ENCODE assay signal across 31 cellular contexts in genomic region chr15:51973775-51974174, GRCh38.
"Had no signal": no experiment of that assay in that cellular context is flagged by ENCODE, and none has a peak within 500 bp of the region (broad histone marks: within the 10 kb centered on the region; RNA-seq: fewer than 3 reads in every experiment).

No MANE protein-coding gene starts in this region.

- ATAC-seq: activated CD4-positive, alpha-beta T cell treated with anti-CD3 and anti-CD28 coated beads for 36 hours; activated CD8-positive, alpha-beta memory T cell treated with anti-CD3 and anti-CD28 coated beads, Interleukin-2, amount 10 ng/mL, durations not matched to agents 7 days and 5 days; activated CD8-positive, alpha-beta T cell treated with anti-CD3 and anti-CD28 coated beads, Interleukin-2, amount 10 ng/mL, durations not matched to agents 7 days and 5 days; activated naive CD4-positive, alpha-beta T cell treated with anti-CD3 and anti-CD28 coated beads, Interleukin-2, amount 50 U/mL, for 72 hours; activated T-cell treated with anti-CD3 and anti-CD28 coated beads, Interleukin-2, amount 50 U/mL, for 72 hours; esophagus mucosa; foreskin keratinocyte; gastrocnemius medialis; T-helper 17 cell had no signal

- H3K36me3 ChIP-seq: ascending aorta, breast epithelium, cardiac muscle cell, colonic mucosa, gastrocnemius medialis had no signal

- FAIRE-seq: endometrium had no signal

- H3K4me1 ChIP-seq: colonic mucosa, foreskin keratinocyte had no signal

- H3K27ac ChIP-seq: ascending aorta, breast epithelium, cardiac muscle cell, colonic mucosa, foreskin keratinocyte, gastrocnemius medialis had no signal

- H3K4me3 ChIP-seq: ascending aorta, breast epithelium, cardiac muscle cell, colonic mucosa, gastrocnemius medialis had no signal

- DNase-seq: activated CD4-positive, alpha-beta memory T cell treated with anti-CD3 and anti-CD28 coated beads for 36 hours; activated CD4-positive, alpha-beta T cell treated with anti-CD3 and anti-CD28 coated beads for 36 hours; activated CD4-positive, alpha-beta T cell treated with anti-CD3 and anti-CD28 coated beads, Interleukin-2, amount 10 ng/mL, durations not matched to agents 24 days and 14 days; activated CD4-positive, CD25-positive, alpha-beta regulatory T cell; activated CD4-positive, CD25-positive, alpha-beta regulatory T cell treated with anti-CD3 and anti-CD28 coated beads, Interleukin-2, amount 50 U/mL, for 72 hours; activated CD8-positive, alpha-beta memory T cell treated with anti-CD3 and anti-CD28 coated beads, Interleukin-2, amount 10 ng/mL, durations not matched to agents 7 days and 5 days; activated CD8-positive, alpha-beta memory T cell treated with anti-CD3 and anti-CD28 coated beads, Interleukin-2, amount 50 U/mL, for 4 hours; activated CD8-positive, alpha-beta T cell treated with anti-CD3 and anti-CD28 coated beads, Interleukin-2, amount 10 ng/mL, durations not matched to agents 7 days and 5 days; activated gamma-delta T cell; activated naive CD4-positive, alpha-beta T cell; activated naive CD4-positive, alpha-beta T cell treated with anti-CD3 and anti-CD28 coated beads, Interleukin-2, amount 10 ng/mL, durations not matched to agents 7 days and 5 days; activated naive CD8-positive, alpha-beta T cell treated with anti-CD3 and anti-CD28 coated beads, Interleukin-2, amount 10 ng/mL, durations not matched to agents 7 days and 5 days; activated T-cell treated with anti-CD3 and anti-CD28 coated beads, Interleukin-2, amount 50 U/mL, for 1 hour; activated T-cell treated with anti-CD3 and anti-CD28 coated beads, Interleukin-2, amount 50 U/mL, for 72 hours; central memory CD4-positive, alpha-beta T cell; cerebellar nuclear complex; colonic mucosa; effector CD8-positive, alpha-beta T cell; foreskin keratinocyte; gastrocnemius medialis; glutamatergic neuron; T-helper 1 cell; T-helper 17 cell; T1000 had no signal

- H3K27ac Mint-ChIP-seq: activated CD4-positive, alpha-beta memory T cell treated with anti-CD3 and anti-CD28 coated beads for 36 hours; activated CD4-positive, alpha-beta T cell treated with anti-CD3 and anti-CD28 coated beads for 36 hours; activated CD4-positive, alpha-beta T cell treated with anti-CD3 and anti-CD28 coated beads, Interleukin-2, amount 10 ng/mL, durations not matched to agents 24 days and 14 days; activated CD8-positive, alpha-beta memory T cell treated with anti-CD3 and anti-CD28 coated beads, Interleukin-2, amount 10 ng/mL, durations not matched to agents 7 days and 5 days; activated CD8-positive, alpha-beta T cell treated with anti-CD3 and anti-CD28 coated beads, Interleukin-2, amount 10 ng/mL, durations not matched to agents 7 days and 5 days; activated naive CD4-positive, alpha-beta T cell treated with anti-CD3 and anti-CD28 coated beads, Interleukin-2, amount 50 U/mL, for 72 hours; activated naive CD8-positive, alpha-beta T cell treated with anti-CD3 and anti-CD28 coated beads, Interleukin-2, amount 10 ng/mL, durations not matched to agents 7 days and 5 days; activated T-cell treated with anti-CD3 and anti-CD28 coated beads, Interleukin-2, amount 50 U/mL, for 72 hours; T-helper 17 cell; T-helper 2 cell treated with Interferon-gamma antibody and Interleukin-4, amounts not matched to agents 5 μg/mL and 100 μg/mL, for 36 hours had no signal

- H3K9me3 Mint-ChIP-seq: activated CD4-positive, alpha-beta T cell treated with anti-CD3 and anti-CD28 coated beads, Interleukin-2, amount 10 ng/mL, durations not matched to agents 24 days and 14 days; activated naive CD4-positive, alpha-beta T cell treated with anti-CD3 and anti-CD28 coated beads, Interleukin-2, amount 10 ng/mL, durations not matched to agents 7 days and 5 days; activated naive CD4-positive, alpha-beta T cell treated with anti-CD3 and anti-CD28 coated beads, Interleukin-2, amount 50 U/mL, for 72 hours; activated naive CD8-positive, alpha-beta T cell treated with anti-CD3 and anti-CD28 coated beads, Interleukin-2, amount 10 ng/mL, durations not matched to agents 7 days and 5 days; activated T-cell treated with anti-CD3 and anti-CD28 coated beads, Interleukin-2, amount 50 U/mL, for 72 hours; T-helper 2 cell treated with Interferon-gamma antibody and Interleukin-4, amounts not matched to agents 5 μg/mL and 100 μg/mL, for 36 hours had no signal

- H3K9me3 ChIP-seq: ascending aorta, breast epithelium, colonic mucosa, gastrocnemius medialis had no signal

- H3K4me3 Mint-ChIP-seq: activated CD4-positive, alpha-beta memory T cell treated with anti-CD3 and anti-CD28 coated beads for 36 hours; activated CD4-positive, alpha-beta T cell treated with anti-CD3 and anti-CD28 coated beads for 36 hours; activated CD4-positive, alpha-beta T cell treated with anti-CD3 and anti-CD28 coated beads, Interleukin-2, amount 10 ng/mL, durations not matched to agents 24 days and 14 days; activated CD8-positive, alpha-beta memory T cell treated with anti-CD3 and anti-CD28 coated beads, Interleukin-2, amount 10 ng/mL, durations not matched to agents 7 days and 5 days; activated CD8-positive, alpha-beta T cell treated with anti-CD3 and anti-CD28 coated beads, Interleukin-2, amount 10 ng/mL, durations not matched to agents 7 days and 5 days; activated naive CD4-positive, alpha-beta T cell treated with anti-CD3 and anti-CD28 coated beads, Interleukin-2, amount 10 ng/mL, durations not matched to agents 7 days and 5 days; activated naive CD8-positive, alpha-beta T cell treated with anti-CD3 and anti-CD28 coated beads, Interleukin-2, amount 10 ng/mL, durations not matched to agents 7 days and 5 days; activated T-cell treated with anti-CD3 and anti-CD28 coated beads, Interleukin-2, amount 50 U/mL, for 72 hours; T-helper 17 cell; T-helper 2 cell treated with Interferon-gamma antibody and Interleukin-4, amounts not matched to agents 5 μg/mL and 100 μg/mL, for 36 hours had no signal

- H3K27me3 ChIP-seq: ascending aorta, breast epithelium, cardiac muscle cell, colonic mucosa, foreskin keratinocyte, gastrocnemius medialis had no signal

- H3K27me3 Mint-ChIP-seq: activated CD4-positive, alpha-beta T cell treated with anti-CD3 and anti-CD28 coated beads for 36 hours; activated CD8-positive, alpha-beta memory T cell treated with anti-CD3 and anti-CD28 coated beads, Interleukin-2, amount 10 ng/mL, durations not matched to agents 7 days and 5 days; activated naive CD8-positive, alpha-beta T cell treated with anti-CD3 and anti-CD28 coated beads, Interleukin-2, amount 10 ng/mL, durations not matched to agents 7 days and 5 days; T-helper 17 cell had no signal
